Comparison of ENCODE assay signal across 1 cellular context in genomic region chr5:143755969-143756368, GRCh38.
TF ChIP-seq lines count a peak whose summit lies in the region.

No MANE protein-coding gene starts in this region.

TF ChIP-seq in HepG2, 621 proteins besides CTCF, POLR2A, EP300 and RAD21:
- TF ChIP-seq ZFP91 (CRISPR knock-in tag; IDR thresholded peaks at IDR 0.05; ENCODE audit: borderline replicate concordance) (no peak), RARA (CRISPR knock-in tag; IDR thresholded peaks at IDR 0.05) (peak; percentile 44), ZNF629 (CRISPR knock-in tag; conservative IDR thresholded peaks at IDR 0.05) (0 out of 2 replicates have a peak, but pooled peaks have one; percentile 22), HNF4G (IDR thresholded peaks at IDR 0.05; ENCODE audit: borderline replicate concordance, low read depth, low read length) (no peak), HNF4G (CRISPR knock-in tag; IDR thresholded peaks at IDR 0.05; ENCODE audit: borderline replicate concordance, low read depth) (no peak), TFAP4 (IDR thresholded peaks at IDR 0.05; ENCODE audit: borderline replicate concordance, low read depth) (peak; percentile 75), ARID5B (CRISPR knock-in tag; IDR thresholded peaks at IDR 0.05) (0 out of 2 replicates have a peak, but pooled peaks have one; percentile 12), ZNF607 (CRISPR knock-in tag; IDR thresholded peaks at IDR 0.05; ENCODE audit: borderline replicate concordance) (no peak), HNF4A (CRISPR knock-in tag; IDR thresholded peaks at IDR 0.05) (peak; percentile 41), MLX (CRISPR knock-in tag; IDR thresholded peaks at IDR 0.05) (no peak)
